In genomic region chr1:82483146-82483545, GRCh38 we compare ENCODE assay signal across 30 cellular contexts.
"Had no signal": no experiment of that assay in that cellular context is flagged by ENCODE, and none has a peak within 500 bp of the region (broad histone marks: within the 10 kb centered on the region; RNA-seq: fewer than 3 reads in every experiment).

No MANE protein-coding gene starts in this region.

- H3K4me1 Mint-ChIP-seq: activated CD4-positive, alpha-beta memory T cell treated with anti-CD3 and anti-CD28 coated beads, Interleukin-2, amount 10 ng/mL, durations not matched to agents 7 days and 5 days; activated CD4-positive, alpha-beta T cell treated with anti-CD3 and anti-CD28 coated beads, Interleukin-2, amount 10 ng/mL, durations not matched to agents 7 days and 5 days; activated naive CD4-positive, alpha-beta T cell treated with anti-CD3 and anti-CD28 coated beads, Interleukin-2, amount 10 ng/mL, durations not matched to agents 7 days and 5 days; activated naive CD8-positive, alpha-beta T cell treated with anti-CD3 and anti-CD28 coated beads, Interleukin-2, amount 10 ng/mL, durations not matched to agents 7 days and 5 days; central memory CD8-positive, alpha-beta T cell had no signal

- H3K27me3 ChIP-seq: ascending aorta, breast epithelium, cardiac muscle cell, esophagus muscularis mucosa, foreskin keratinocyte, gastrocnemius medialis, heart left ventricle had no signal

- H3K9me3 Mint-ChIP-seq: activated CD4-positive, alpha-beta T cell treated with anti-CD3 and anti-CD28 coated beads, Interleukin-2, amount 10 ng/mL, durations not matched to agents 7 days and 5 days; activated naive CD4-positive, alpha-beta T cell treated with anti-CD3 and anti-CD28 coated beads, Interleukin-2, amount 10 ng/mL, durations not matched to agents 7 days and 5 days; activated naive CD8-positive, alpha-beta T cell treated with anti-CD3 and anti-CD28 coated beads, Interleukin-2, amount 10 ng/mL, durations not matched to agents 7 days and 5 days; activated T-cell treated with anti-CD3 and anti-CD28 coated beads, Interleukin-2, amount 50 U/mL, for 24 hours; brain had no signal

- H3K36me3 Mint-ChIP-seq: activated naive CD4-positive, alpha-beta T cell treated with anti-CD3 and anti-CD28 coated beads, Interleukin-2, amount 10 ng/mL, durations not matched to agents 7 days and 5 days; activated naive CD4-positive, alpha-beta T cell treated with anti-CD3 and anti-CD28 coated beads, Interleukin-2, amount 50 U/mL, for 72 hours; activated naive CD8-positive, alpha-beta T cell treated with anti-CD3 and anti-CD28 coated beads, Interleukin-2, amount 10 ng/mL, durations not matched to agents 7 days and 5 days; brain had no signal

- H3K4me1 ChIP-seq: ascending aorta, breast epithelium, gastrocnemius medialis had no signal

- H3K9me3 ChIP-seq: ascending aorta, breast epithelium, esophagus muscularis mucosa, gastrocnemius medialis, heart left ventricle had no signal

- H3K36me3 ChIP-seq: ascending aorta, breast epithelium, cardiac muscle cell, esophagus muscularis mucosa, gastrocnemius medialis, heart left ventricle had no signal

- H3K27ac ChIP-seq: ascending aorta, breast epithelium, cardiac muscle cell, coronary artery, dorsolateral prefrontal cortex, esophagus muscularis mucosa, foreskin keratinocyte, gastrocnemius medialis, heart left ventricle had no signal

- ATAC-seq: activated naive CD4-positive, alpha-beta T cell treated with anti-CD3 and anti-CD28 coated beads, Interleukin-2, amount 50 U/mL, for 72 hours; activated T-cell treated with anti-CD3 and anti-CD28 coated beads, Interleukin-2, amount 50 U/mL, for 72 hours; foreskin keratinocyte; gastrocnemius medialis; heart left ventricle had no signal

- H3K4me3 Mint-ChIP-seq: activated CD4-positive, alpha-beta memory T cell treated with anti-CD3 and anti-CD28 coated beads, Interleukin-2, amount 10 ng/mL, durations not matched to agents 7 days and 5 days; activated CD4-positive, alpha-beta T cell treated with anti-CD3 and anti-CD28 coated beads, Interleukin-2, amount 10 ng/mL, durations not matched to agents 7 days and 5 days; activated naive CD4-positive, alpha-beta T cell treated with anti-CD3 and anti-CD28 coated beads, Interleukin-2, amount 10 ng/mL, durations not matched to agents 7 days and 5 days; activated naive CD8-positive, alpha-beta T cell treated with anti-CD3 and anti-CD28 coated beads, Interleukin-2, amount 10 ng/mL, durations not matched to agents 7 days and 5 days; activated T-cell treated with anti-CD3 and anti-CD28 coated beads, Interleukin-2, amount 50 U/mL, for 24 hours; activated T-cell treated with anti-CD3 and anti-CD28 coated beads, Interleukin-2, amount 50 U/mL, for 72 hours; brain; central memory CD8-positive, alpha-beta T cell; dendritic cell treated with granulocyte-macrophage colony-stimulating factor and Interleukin-4, amounts not matched to agents 40 ng/mL and 50 ng/mL, for 4 days had no signal

- H3K4me3 ChIP-seq: ascending aorta, breast epithelium, cardiac muscle cell, coronary artery, dorsolateral prefrontal cortex, esophagus muscularis mucosa, gastrocnemius medialis, heart left ventricle had no signal

- H3K27me3 Mint-ChIP-seq: activated CD4-positive, alpha-beta memory T cell treated with anti-CD3 and anti-CD28 coated beads, Interleukin-2, amount 10 ng/mL, durations not matched to agents 7 days and 5 days; activated CD4-positive, alpha-beta T cell treated with anti-CD3 and anti-CD28 coated beads, Interleukin-2, amount 10 ng/mL, durations not matched to agents 7 days and 5 days; activated naive CD4-positive, alpha-beta T cell treated with anti-CD3 and anti-CD28 coated beads, Interleukin-2, amount 10 ng/mL, durations not matched to agents 7 days and 5 days; activated naive CD8-positive, alpha-beta T cell treated with anti-CD3 and anti-CD28 coated beads, Interleukin-2, amount 10 ng/mL, durations not matched to agents 7 days and 5 days; activated T-cell treated with anti-CD3 and anti-CD28 coated beads, Interleukin-2, amount 50 U/mL, for 24 hours; central memory CD8-positive, alpha-beta T cell; dendritic cell treated with granulocyte-macrophage colony-stimulating factor and Interleukin-4, amounts not matched to agents 40 ng/mL and 50 ng/mL, for 4 days had no signal

- H3K27ac Mint-ChIP-seq: activated CD4-positive, alpha-beta memory T cell treated with anti-CD3 and anti-CD28 coated beads, Interleukin-2, amount 10 ng/mL, durations not matched to agents 7 days and 5 days; activated CD4-positive, alpha-beta T cell treated with anti-CD3 and anti-CD28 coated beads, Interleukin-2, amount 10 ng/mL, durations not matched to agents 7 days and 5 days; activated naive CD4-positive, alpha-beta T cell treated with anti-CD3 and anti-CD28 coated beads, Interleukin-2, amount 10 ng/mL, durations not matched to agents 7 days and 5 days; activated naive CD4-positive, alpha-beta T cell treated with anti-CD3 and anti-CD28 coated beads, Interleukin-2, amount 50 U/mL, for 72 hours; activated naive CD8-positive, alpha-beta T cell treated with anti-CD3 and anti-CD28 coated beads, Interleukin-2, amount 10 ng/mL, durations not matched to agents 7 days and 5 days; activated T-cell treated with anti-CD3 and anti-CD28 coated beads, Interleukin-2, amount 50 U/mL, for 24 hours; activated T-cell treated with anti-CD3 and anti-CD28 coated beads, Interleukin-2, amount 50 U/mL, for 72 hours; brain; dendritic cell treated with granulocyte-macrophage colony-stimulating factor and Interleukin-4, amounts not matched to agents 40 ng/mL and 50 ng/mL, for 4 days had no signal

- DNase-seq: activated CD4-positive, alpha-beta memory T cell treated with anti-CD3 and anti-CD28 coated beads, Interleukin-2, amount 10 ng/mL, durations not matched to agents 7 days and 5 days; activated CD4-positive, alpha-beta T cell treated with anti-CD3 and anti-CD28 coated beads for 1 hour; activated CD4-positive, alpha-beta T cell treated with anti-CD3 and anti-CD28 coated beads for 4 hours; activated CD4-positive, alpha-beta T cell treated with anti-CD3 and anti-CD28 coated beads, Interleukin-2, amount 10 ng/mL, durations not matched to agents 7 days and 5 days; activated CD4-positive, alpha-beta T cell treated with anti-CD3 and anti-CD28 coated beads, Interleukin-2, amount 50 U/mL, for 4 hours; activated CD8-positive, alpha-beta memory T cell treated with anti-CD3 and anti-CD28 coated beads, Interleukin-2, amount 50 U/mL, for 48 hours; activated gamma-delta T cell; activated naive CD4-positive, alpha-beta T cell; activated naive CD4-positive, alpha-beta T cell treated with anti-CD3 and anti-CD28 coated beads, Interleukin-2, amount 10 ng/mL, durations not matched to agents 7 days and 5 days; activated naive CD8-positive, alpha-beta T cell treated with anti-CD3 and anti-CD28 coated beads, Interleukin-2, amount 10 ng/mL, durations not matched to agents 7 days and 5 days; activated T-cell treated with anti-CD3 and anti-CD28 coated beads for 4 hours; activated T-cell treated with anti-CD3 and anti-CD28 coated beads, Interleukin-2, amount 50 U/mL, for 24 hours; activated T-cell treated with anti-CD3 and anti-CD28 coated beads, Interleukin-2, amount 50 U/mL, for 72 hours; dorsolateral prefrontal cortex; effector memory CD4-positive, alpha-beta T cell; erythroblast; foreskin keratinocyte; gastrocnemius medialis; glutamatergic neuron; heart left ventricle; T-helper 2 cell had no signal
